ENCODE assay signal across 1 cellular context in the genomic region with DNA sequence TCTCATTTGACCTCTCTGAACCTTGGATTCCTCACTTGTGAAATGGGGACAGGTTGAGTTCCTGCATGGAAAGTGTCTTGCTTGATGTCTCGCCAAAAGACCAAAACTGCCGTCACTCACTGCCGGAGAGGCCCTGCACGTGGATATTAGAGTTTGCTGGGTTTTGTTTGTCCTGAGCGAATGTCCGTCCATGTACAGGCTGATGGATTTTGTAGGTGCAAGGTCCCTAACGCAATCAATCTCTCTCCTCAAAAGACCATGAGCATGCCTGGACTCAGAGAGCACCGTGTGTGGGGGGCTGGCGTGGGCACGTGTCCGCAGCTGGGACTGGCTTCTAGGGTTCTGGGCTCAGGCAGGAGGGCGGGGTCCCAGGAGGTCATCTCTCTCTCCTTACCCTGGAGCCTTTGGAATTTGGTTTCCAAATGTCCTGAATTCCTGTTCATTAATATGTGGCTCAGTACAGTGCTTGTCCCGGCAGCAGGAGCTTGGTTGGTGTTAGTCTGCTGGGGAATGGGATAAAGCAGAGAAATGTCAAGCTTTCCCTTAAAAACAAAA.
TF ChIP-seq lines count a peak whose summit lies in the region.

No MANE protein-coding gene starts in this region.

TF ChIP-seq in HepG2, 621 proteins besides CTCF, POLR2A, EP300 and RAD21 (continued from another document and continues in another):
- TF ChIP-seq, protein P1, sequence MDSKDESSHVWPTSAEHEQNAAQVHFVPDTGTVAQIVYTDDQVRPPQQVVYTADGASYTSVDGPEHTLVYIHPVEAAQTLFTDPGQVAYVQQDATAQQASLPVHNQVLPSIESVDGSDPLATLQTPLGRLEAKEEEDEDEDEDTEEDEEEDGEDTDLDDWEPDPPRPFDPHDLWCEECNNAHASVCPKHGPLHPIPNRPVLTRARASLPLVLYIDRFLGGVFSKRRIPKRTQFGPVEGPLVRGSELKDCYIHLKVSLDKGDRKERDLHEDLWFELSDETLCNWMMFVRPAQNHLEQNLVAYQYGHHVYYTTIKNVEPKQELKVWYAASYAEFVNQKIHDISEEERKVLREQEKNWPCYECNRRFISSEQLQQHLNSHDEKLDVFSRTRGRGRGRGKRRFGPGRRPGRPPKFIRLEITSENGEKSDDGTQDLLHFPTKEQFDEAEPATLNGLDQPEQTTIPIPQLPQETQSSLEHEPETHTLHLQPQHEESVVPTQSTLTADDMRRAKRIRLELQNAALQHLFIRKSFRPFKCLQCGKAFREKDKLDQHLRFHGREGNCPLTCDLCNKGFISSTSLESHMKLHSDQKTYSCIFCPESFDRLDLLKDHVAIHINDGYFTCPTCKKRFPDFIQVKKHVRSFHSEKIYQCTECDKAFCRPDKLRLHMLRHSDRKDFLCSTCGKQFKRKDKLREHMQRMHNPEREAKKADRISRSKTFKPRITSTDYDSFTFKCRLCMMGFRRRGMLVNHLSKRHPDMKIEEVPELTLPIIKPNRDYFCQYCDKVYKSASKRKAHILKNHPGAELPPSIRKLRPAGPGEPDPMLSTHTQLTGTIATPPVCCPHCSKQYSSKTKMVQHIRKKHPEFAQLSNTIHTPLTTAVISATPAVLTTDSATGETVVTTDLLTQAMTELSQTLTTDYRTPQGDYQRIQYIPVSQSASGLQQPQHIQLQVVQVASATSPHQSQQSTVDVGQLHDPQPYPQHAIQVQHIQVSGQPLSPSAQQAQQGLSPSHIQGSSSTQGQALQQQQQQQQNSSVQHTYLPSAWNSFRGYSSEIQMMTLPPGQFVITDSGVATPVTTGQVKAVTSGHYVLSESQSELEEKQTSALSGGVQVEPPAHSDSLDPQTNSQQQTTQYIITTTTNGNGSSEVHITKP (CRISPR knock-in tag; IDR thresholded peaks at IDR 0.05; ENCODE audit: low read depth), result no peak
- peak; percentile 62; the same call in 1 of the 2 replicates for TF ChIP-seq MED1 (CRISPR knock-in tag; IDR thresholded peaks at IDR 0.05)
- no peak for TF ChIP-seq TAF15 (IDR thresholded peaks at IDR 0.05; ENCODE audit: low read depth, low read length, poor library complexity, severe bottlenecking)
- peak; percentile 50; the same call in 1 of the 2 replicates for TF ChIP-seq ZSCAN29 (CRISPR knock-in tag; conservative IDR thresholded peaks at IDR 0.05)
- TF ChIP-seq ZNF503 (CRISPR knock-in tag; IDR thresholded peaks at IDR 0.05), result no peak
- TF ChIP-seq NFIC (IDR thresholded peaks at IDR 0.05; ENCODE audit: low read length), result 0 out of 2 replicates have a peak, but pooled peaks have one; percentile 28
- TF ChIP-seq FOXK2 (IDR thresholded peaks at IDR 0.05), result no peak
- TF ChIP-seq HES4 (CRISPR knock-in tag; IDR thresholded peaks at IDR 0.05; ENCODE audit: borderline replicate concordance), result no peak
- TF ChIP-seq THAP9 (CRISPR knock-in tag; IDR thresholded peaks at IDR 0.05; ENCODE audit: borderline replicate concordance), result no peak
- TF ChIP-seq ZNF644 (CRISPR knock-in tag; IDR thresholded peaks at IDR 0.05; ENCODE audit: low read depth), result no peak
- TF ChIP-seq ZMAT3 (CRISPR knock-in tag; conservative IDR thresholded peaks at IDR 0.05), result 0 out of 2 replicates have a peak, but pooled peaks have one; percentile 59
- peak; percentile 79 for TF ChIP-seq GATAD2A (CRISPR knock-in tag; IDR thresholded peaks at IDR 0.05)
- TF ChIP-seq GABPB1 (CRISPR knock-in tag; IDR thresholded peaks at IDR 0.05), result no peak; the same call in 1 of the 2 replicates
- no peak for TF ChIP-seq ZNF232 (CRISPR knock-in tag; IDR thresholded peaks at IDR 0.05; ENCODE audit: borderline replicate concordance)
- no peak for TF ChIP-seq MBD4 (IDR thresholded peaks at IDR 0.05; ENCODE audit: borderline replicate concordance, low read length)
- TF ChIP-seq ZNF17 (CRISPR knock-in tag; IDR thresholded peaks at IDR 0.05), result no peak
- no peak for TF ChIP-seq HNRNPK (IDR thresholded peaks at IDR 0.05; ENCODE audit: low read depth, low read length, poor library complexity, severe bottlenecking)
- 0 out of 2 replicates have a peak, but pooled peaks have one; percentile 46 for TF ChIP-seq KLF11 (CRISPR knock-in tag; IDR thresholded peaks at IDR 0.05)
- peak; percentile 26; the same call in 1 of the 2 replicates for TF ChIP-seq TARDBP (CRISPR knock-in tag; IDR thresholded peaks at IDR 0.05)
- no peak for TF ChIP-seq HOXA9 (CRISPR knock-in tag; IDR thresholded peaks at IDR 0.05; ENCODE audit: borderline replicate concordance)
- TF ChIP-seq, protein P2, sequence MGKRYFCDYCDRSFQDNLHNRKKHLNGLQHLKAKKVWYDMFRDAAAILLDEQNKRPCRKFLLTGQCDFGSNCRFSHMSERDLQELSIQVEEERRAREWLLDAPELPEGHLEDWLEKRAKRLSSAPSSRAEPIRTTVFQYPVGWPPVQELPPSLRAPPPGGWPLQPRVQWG (CRISPR knock-in tag; IDR thresholded peaks at IDR 0.05; ENCODE audit: borderline replicate concordance, low read depth), result no peak
- TF ChIP-seq ZNF570 (CRISPR knock-in tag; IDR thresholded peaks at IDR 0.05; ENCODE audit: borderline replicate concordance), result no peak
- TF ChIP-seq SP5 (CRISPR knock-in tag; IDR thresholded peaks at IDR 0.05; ENCODE audit: borderline replicate concordance, low read depth), result no peak
- no peak for TF ChIP-seq HIC2 (CRISPR knock-in tag; IDR thresholded peaks at IDR 0.05; ENCODE audit: low read depth)
- no peak for TF ChIP-seq ZSCAN31 (CRISPR knock-in tag; IDR thresholded peaks at IDR 0.05; ENCODE audit: low read depth)
- peak; percentile 75 for TF ChIP-seq SALL1 (CRISPR knock-in tag; IDR thresholded peaks at IDR 0.05)
- TF ChIP-seq CBX5 (CRISPR knock-in tag; IDR thresholded peaks at IDR 0.05; ENCODE audit: borderline replicate concordance), result no peak; the same call in 1 of the 2 replicates
- TF ChIP-seq, protein P3, sequence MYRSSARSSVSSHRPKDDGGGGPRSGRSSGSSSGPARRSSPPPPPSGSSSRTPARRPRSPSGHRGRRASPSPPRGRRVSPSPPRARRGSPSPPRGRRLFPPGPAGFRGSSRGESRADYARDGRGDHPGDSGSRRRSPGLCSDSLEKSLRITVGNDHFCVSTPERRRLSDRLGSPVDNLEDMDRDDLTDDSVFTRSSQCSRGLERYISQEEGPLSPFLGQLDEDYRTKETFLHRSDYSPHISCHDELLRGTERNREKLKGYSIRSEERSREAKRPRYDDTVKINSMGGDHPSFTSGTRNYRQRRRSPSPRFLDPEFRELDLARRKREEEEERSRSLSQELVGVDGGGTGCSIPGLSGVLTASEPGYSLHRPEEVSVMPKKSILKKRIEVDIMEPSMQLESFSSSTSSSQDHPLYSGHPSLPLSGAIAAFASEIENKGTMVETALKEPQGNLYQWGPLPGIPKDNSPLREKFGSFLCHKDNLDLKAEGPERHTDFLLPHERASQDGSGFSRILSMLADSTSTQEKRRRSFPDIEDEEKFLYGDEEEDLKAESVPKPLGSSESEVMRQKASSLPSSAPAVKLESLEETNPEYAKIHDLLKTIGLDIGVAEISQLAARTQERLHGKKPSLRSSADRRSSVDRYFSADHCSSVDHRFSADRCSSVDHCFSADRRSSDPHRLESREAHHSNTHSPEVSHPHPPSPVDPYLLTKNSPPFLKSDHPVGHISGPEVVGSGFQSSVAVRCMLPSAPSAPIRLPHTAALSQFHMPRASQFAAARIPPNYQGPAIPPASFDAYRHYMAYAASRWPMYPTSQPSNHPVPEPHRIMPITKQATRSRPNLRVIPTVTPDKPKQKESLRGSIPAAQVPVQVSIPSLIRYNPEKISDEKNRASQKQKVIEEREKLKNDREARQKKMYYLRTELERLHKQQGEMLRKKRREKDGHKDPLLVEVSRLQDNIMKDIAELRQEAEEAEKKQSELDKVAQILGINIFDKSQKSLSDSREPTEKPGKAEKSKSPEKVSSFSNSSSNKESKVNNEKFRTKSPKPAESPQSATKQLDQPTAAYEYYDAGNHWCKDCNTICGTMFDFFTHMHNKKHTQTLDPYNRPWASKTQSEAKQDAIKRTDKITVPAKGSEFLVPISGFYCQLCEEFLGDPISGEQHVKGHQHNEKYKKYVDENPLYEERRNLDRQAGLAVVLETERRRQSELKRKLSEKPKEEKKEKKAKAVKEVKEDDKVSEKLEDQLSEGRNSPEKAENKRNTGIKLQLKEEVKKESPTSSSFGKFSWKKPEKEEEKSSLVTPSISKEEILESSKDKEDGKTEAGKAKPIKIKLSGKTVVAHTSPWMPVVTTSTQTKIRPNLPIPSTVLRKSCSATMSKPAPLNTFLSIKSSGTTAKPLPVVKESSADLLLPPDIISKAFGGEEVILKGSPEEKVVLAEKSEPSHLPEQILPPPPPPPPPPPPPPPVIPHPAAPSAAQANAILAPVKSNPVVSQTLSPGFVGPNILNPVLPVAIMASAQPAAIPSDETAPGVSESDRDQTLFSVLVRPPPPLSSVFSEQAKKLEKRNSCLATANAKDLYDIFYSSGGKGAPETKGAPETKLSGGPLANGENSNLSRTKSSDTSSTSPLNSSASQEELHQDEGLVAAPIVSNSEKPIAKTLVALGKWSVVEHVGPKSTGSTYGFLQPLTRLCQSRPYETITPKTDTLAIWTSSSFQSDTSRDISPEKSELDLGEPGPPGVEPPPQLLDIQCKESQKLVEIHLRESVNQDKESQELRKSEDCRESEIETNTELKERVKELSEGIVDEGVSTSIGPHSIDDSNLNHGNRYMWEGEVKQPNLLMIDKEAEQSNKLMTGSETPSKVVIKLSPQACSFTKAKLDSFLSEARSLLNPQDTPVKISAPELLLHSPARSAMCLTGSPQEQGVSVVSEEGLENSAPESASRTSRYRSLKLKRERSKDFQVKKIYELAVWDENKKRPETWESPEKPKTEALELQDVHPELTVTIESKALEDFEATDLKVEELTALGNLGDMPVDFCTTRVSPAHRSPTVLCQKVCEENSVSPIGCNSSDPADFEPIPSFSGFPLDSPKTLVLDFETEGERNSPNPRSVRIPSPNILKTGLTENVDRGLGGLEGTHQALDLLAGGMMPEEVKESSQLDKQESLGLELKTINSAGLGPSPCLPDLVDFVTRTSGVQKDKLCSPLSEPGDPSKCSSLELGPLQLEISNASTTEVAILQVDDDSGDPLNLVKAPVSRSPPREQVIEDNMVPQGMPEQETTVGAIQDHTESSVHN (CRISPR knock-in tag; IDR thresholded peaks at IDR 0.05), result no peak
- 0 out of 2 replicates have a peak, but pooled peaks have one; percentile 64 for TF ChIP-seq PAXIP1 (CRISPR knock-in tag; conservative IDR thresholded peaks at IDR 0.05)
